15 cellular contexts compared by ENCODE assay signal in the genomic region with DNA sequence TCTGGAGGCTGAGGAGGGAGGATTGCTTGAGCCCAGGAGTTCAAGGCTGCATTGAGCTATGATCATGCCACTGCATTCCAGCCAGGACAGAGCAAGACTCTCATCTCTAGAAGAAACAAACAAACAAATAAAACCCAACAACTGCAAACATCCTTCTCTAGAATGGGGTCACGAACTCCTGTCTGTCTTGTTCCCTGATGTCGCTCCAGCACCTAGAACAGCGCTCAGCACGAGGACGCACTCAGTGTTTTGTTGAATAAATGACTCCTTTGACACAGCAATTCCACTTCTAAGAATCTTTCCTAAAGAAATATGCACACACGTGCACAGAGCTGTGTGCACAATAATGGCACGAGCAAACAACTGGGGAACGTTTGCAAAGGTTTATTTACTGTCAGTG. TPM values are rescaled to one million over a fixed set of nuclear protein-coding genes. Genes with fewer than 3 reads are reported as not detected.
"Had no signal": no experiment of that assay in that cellular context is flagged by ENCODE, and none has a peak within 500 bp of the region (broad histone marks: within the 10 kb centered on the region; RNA-seq: fewer than 3 reads in every experiment).

No MANE protein-coding gene starts in this region.

RNA-seq across cellular contexts. Expression of gene SSX3, which starts 10.4 kb away (rescaled TPM):
- total RNA-seq: stomach, subcutaneous adipose tissue, suprapubic skin, temporal lobe, thoracic aorta, tibial nerve, transverse colon, upper lobe of left lung, upper lobe of right lung, ureter, urinary bladder, uterus, vagina had no signal
- polyA plus RNA-seq: stomach, thymus, urinary bladder had no signal

RNA-seq across cellular contexts. Expression of gene SSX4, which starts 37.3 kb away (rescaled TPM):
- total RNA-seq: stomach, subcutaneous adipose tissue, suprapubic skin, temporal lobe, thoracic aorta, thyroid gland, tibial nerve, transverse colon, upper lobe of left lung, upper lobe of right lung, ureter, urinary bladder, uterus, vagina had no signal
- polyA plus RNA-seq: stomach, urinary bladder had no signal
